Comparison of ENCODE assay signal across 1 cellular context in genomic region chr4:65825121-65825520, GRCh38.
TF ChIP-seq lines count a peak whose summit lies in the region.

No MANE protein-coding gene starts in this region.

TF ChIP-seq in SK-N-SH treated with all-trans-retinoic acid at 6 μM for 48 hours, 23 proteins besides CTCF, POLR2A, EP300 and RAD21 (continued from another document):
- no peak for TF ChIP-seq ESRRG (CRISPR knock-in tag; IDR thresholded peaks at IDR 0.05)
- TF ChIP-seq CSDC2 (CRISPR knock-in tag; IDR thresholded peaks at IDR 0.05): no peak
- TF ChIP-seq BACH2 (CRISPR knock-in tag; IDR thresholded peaks at IDR 0.05; ENCODE audit: borderline replicate concordance): no peak
- no peak for TF ChIP-seq ISL1 (CRISPR knock-in tag; IDR thresholded peaks at IDR 0.05)
- TF ChIP-seq GLIS3 (CRISPR knock-in tag; IDR thresholded peaks at IDR 0.05): no peak
- no peak for TF ChIP-seq OSR1 (CRISPR knock-in tag; IDR thresholded peaks at IDR 0.05)
- TF ChIP-seq POU6F1 (CRISPR knock-in tag; IDR thresholded peaks at IDR 0.05; ENCODE audit: borderline replicate concordance, low read depth): no peak
- no peak for TF ChIP-seq TCF4 (CRISPR knock-in tag; IDR thresholded peaks at IDR 0.05; ENCODE audit: borderline replicate concordance)
- no peak for TF ChIP-seq TSHZ2 (CRISPR knock-in tag; IDR thresholded peaks at IDR 0.05)
- no peak for TF ChIP-seq ZNF565 (CRISPR knock-in tag; conservative IDR thresholded peaks at IDR 0.05; ENCODE audit: low read depth)
- no peak for TF ChIP-seq ZNF70 (CRISPR knock-in tag; IDR thresholded peaks at IDR 0.05)
- TF ChIP-seq ZNF8 (CRISPR knock-in tag; IDR thresholded peaks at IDR 0.05): no peak
